16 cellular contexts compared by ENCODE assay signal in the genomic region with DNA sequence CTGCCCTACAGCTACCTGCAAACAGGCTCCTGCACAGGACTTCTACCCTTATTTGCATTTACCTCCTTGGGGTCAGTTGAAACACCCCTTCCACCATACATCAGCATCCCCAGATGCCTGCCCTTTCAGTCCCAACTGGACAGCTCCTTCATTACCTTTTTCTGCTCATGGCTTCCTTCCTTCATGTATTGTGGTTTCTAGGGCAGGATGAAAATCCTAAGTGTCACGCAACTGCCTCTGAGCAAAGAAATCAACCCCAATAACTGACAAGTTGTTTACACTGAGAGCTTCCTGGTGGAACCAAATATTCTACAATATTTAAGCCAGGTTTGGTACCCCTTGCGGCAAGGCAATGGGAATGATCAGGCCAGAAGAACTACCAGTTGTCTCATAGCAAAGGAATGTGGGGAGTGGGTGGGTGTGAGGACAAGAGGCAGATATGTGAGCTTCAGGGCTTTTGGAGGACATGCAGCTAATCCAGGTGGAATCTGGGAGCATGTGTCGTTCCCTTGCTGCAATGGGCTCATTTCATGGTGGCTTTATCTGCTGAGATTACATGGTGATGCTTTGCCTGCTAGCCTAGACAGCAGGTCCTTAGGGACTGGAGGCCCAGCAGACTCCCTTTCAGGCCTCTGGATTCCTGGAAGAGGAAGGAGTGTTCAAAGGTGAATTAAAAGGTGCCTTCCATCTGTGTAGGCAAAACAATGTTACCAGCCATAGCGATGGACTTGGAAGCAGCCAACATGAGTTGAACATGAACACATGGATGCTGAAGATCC. TPM values are rescaled to one million over a fixed set of nuclear protein-coding genes. Genes with fewer than 3 reads are reported as not detected.
DNase-seq lines count a peak whose midpoint lies in the region; ATAC-seq and TF ChIP-seq lines count a peak whose summit lies in the region.
"Had no signal": no experiment of that assay in that cellular context is flagged by ENCODE, and none has a peak within 500 bp of the region (broad histone marks: within the 10 kb centered on the region; RNA-seq: fewer than 3 reads in every experiment).

No MANE protein-coding gene starts in this region.

- CTCF ChIA-PET in activated CD8-positive, alpha-beta T cell treated with anti-CD3 and anti-CD28 coated beads, Interleukin-2, amount 10 ng/mL, durations not matched to agents 7 days and 5 days (lab: Charles Lee): interaction anchor here (1.4 to 2.1 kb wide), 3 partner anchors 9 to 118 kb away, joined by 4 to 7 read pairs (median 6); no protein-coding TSS in a partner anchor
- CTCF ChIA-PET in activated CD8-positive, alpha-beta T cell treated with anti-CD3 and anti-CD28 coated beads for 36 hours (lab: Charles Lee): no interaction called here

- TF ChIP-seq CTCF in activated CD8-positive, alpha-beta T cell treated with anti-CD3 and anti-CD28 coated beads for 36 hours (IDR thresholded peaks at IDR 0.05): no peak
- TF ChIP-seq CTCF in endodermal cell (conservative IDR thresholded peaks at IDR 0.05) (no peak), smooth muscle cell (IDR thresholded peaks at IDR 0.05; ENCODE audit: borderline replicate concordance, insufficient read depth, poor library complexity, severe bottlenecking) (no peak)

- H3K27me3 Mint-ChIP-seq in activated CD8-positive, alpha-beta T cell treated with anti-CD3 and anti-CD28 coated beads, Interleukin-2, amount 10 ng/mL, durations not matched to agents 7 days and 5 days (ENCODE audit: low read depth): peaks cover 1% of the 10 kb centered on the region
- no peaks in the 10 kb centered on the region for H3K27me3 Mint-ChIP-seq in activated CD8-positive, alpha-beta T cell treated with anti-CD3 and anti-CD28 coated beads for 36 hours
- no peaks in the 10 kb centered on the region for H3K27me3 Mint-ChIP-seq in endodermal cell (ENCODE audit: insufficient read depth)
- H3K27me3 Mint-ChIP-seq in stimulated activated naive B cell treated with anti-CD40 and anti-IgM and Interleukin-4, amounts not matched to agents 10 μg/mL and 1 μg/mL and 100 μg/mL, for 72 hours: no peaks in the 10 kb centered on the region

- H3K4me3 Mint-ChIP-seq in activated CD8-positive, alpha-beta T cell treated with anti-CD3 and anti-CD28 coated beads, Interleukin-2, amount 10 ng/mL, durations not matched to agents 7 days and 5 days: no peak overlapping the region
- H3K4me3 Mint-ChIP-seq in activated CD8-positive, alpha-beta T cell treated with anti-CD3 and anti-CD28 coated beads for 36 hours: no peak overlapping the region
- no peak overlapping the region for H3K4me3 Mint-ChIP-seq in endodermal cell
- no peak overlapping the region for H3K4me3 Mint-ChIP-seq in stimulated activated naive B cell treated with anti-CD40 and anti-IgM and Interleukin-4, amounts not matched to agents 10 μg/mL and 1 μg/mL and 100 μg/mL, for 72 hours
- H3K4me3 Mint-ChIP-seq: neural crest cell had no signal

- H3K9me3 Mint-ChIP-seq in activated CD8-positive, alpha-beta T cell treated with anti-CD3 and anti-CD28 coated beads, Interleukin-2, amount 10 ng/mL, durations not matched to agents 7 days and 5 days (ENCODE audit: insufficient read depth): no peaks in the 10 kb centered on the region
- H3K9me3 Mint-ChIP-seq in activated CD8-positive, alpha-beta T cell treated with anti-CD3 and anti-CD28 coated beads for 36 hours: no peaks in the 10 kb centered on the region
- no peaks in the 10 kb centered on the region for H3K9me3 Mint-ChIP-seq in endodermal cell
- H3K9me3 Mint-ChIP-seq in stimulated activated naive B cell treated with anti-CD40 and anti-IgM and Interleukin-4, amounts not matched to agents 10 μg/mL and 1 μg/mL and 100 μg/mL, for 72 hours: no peaks in the 10 kb centered on the region
- H3K9me3 Mint-ChIP-seq: neural crest cell had no signal

- H3F3A ChIP-seq in smooth muscle cell (ENCODE audit: low read depth): no peaks in the 10 kb centered on the region

- H3K36me3 ChIP-seq in endodermal cell (ENCODE audit: control insufficient read depth, insufficient read depth, low read length): no peaks in the 10 kb centered on the region
- H3K36me3 ChIP-seq in smooth muscle cell (ENCODE audit: low read depth): no peaks in the 10 kb centered on the region
- H3K36me3 ChIP-seq: esophagus squamous epithelium, lower lobe of right lung had no signal

- peaks cover 5% of the 10 kb centered on the region for H4K20me1 ChIP-seq in smooth muscle cell (ENCODE audit: low read depth)

- intact Hi-C loops in activated CD8-positive, alpha-beta T cell treated with anti-CD3 and anti-CD28 coated beads for 36 hours (cut with micrococcal nuclease): no loop called here

- H3K27ac Mint-ChIP-seq in activated CD8-positive, alpha-beta T cell treated with anti-CD3 and anti-CD28 coated beads, Interleukin-2, amount 10 ng/mL, durations not matched to agents 7 days and 5 days: peak overlapping the region; percentile 23
- H3K27ac Mint-ChIP-seq in activated CD8-positive, alpha-beta T cell treated with anti-CD3 and anti-CD28 coated beads for 36 hours: no peak overlapping the region
- H3K27ac Mint-ChIP-seq in endodermal cell: peak overlapping the region; percentile 39
- H3K27ac Mint-ChIP-seq in stimulated activated naive B cell treated with anti-CD40 and anti-IgM and Interleukin-4, amounts not matched to agents 10 μg/mL and 1 μg/mL and 100 μg/mL, for 72 hours: no peak overlapping the region

- POLR2A ChIA-PET in activated CD8-positive, alpha-beta T cell treated with anti-CD3 and anti-CD28 coated beads, Interleukin-2, amount 10 ng/mL, durations not matched to agents 7 days and 5 days (lab: Charles Lee): interaction anchor here (0.9 to 1.5 kb wide), 2 partner anchors 9 to 16 kb away, joined by 3 to 8 read pairs; no protein-coding TSS in a partner anchor
- POLR2A ChIA-PET in activated CD8-positive, alpha-beta T cell treated with anti-CD3 and anti-CD28 coated beads for 36 hours (lab: Charles Lee): interaction anchor here (0.9 to 1.2 kb wide), 2 partner anchors 15 to 29 kb away, joined by 3 read pairs; no protein-coding TSS in a partner anchor

- H3K4me2 ChIP-seq in smooth muscle cell: peak overlapping the region; percentile 59

- H3K4me3 ChIP-seq in endodermal cell (ENCODE audit: low read length) (no peak overlapping the region), smooth muscle cell (no peak overlapping the region)
- H3K4me3 ChIP-seq: esophagus squamous epithelium, lower lobe of right lung, stomach had no signal

- H3K27me3 ChIP-seq in endodermal cell (ENCODE audit: control insufficient read depth, insufficient read depth, low read length, poor library complexity, severe bottlenecking): no peaks in the 10 kb centered on the region
- no peaks in the 10 kb centered on the region for H3K27me3 ChIP-seq in smooth muscle cell (ENCODE audit: low read depth)
- H3K27me3 ChIP-seq: esophagus squamous epithelium, stomach had no signal

- ATAC-seq in activated CD8-positive, alpha-beta T cell treated with anti-CD3 and anti-CD28 coated beads, Interleukin-2, amount 10 ng/mL, durations not matched to agents 7 days and 5 days: no peak
- ATAC-seq in activated CD8-positive, alpha-beta T cell treated with anti-CD3 and anti-CD28 coated beads for 36 hours: no peak
- ATAC-seq in stimulated activated naive B cell treated with anti-CD40 and anti-IgM and Interleukin-4, amounts not matched to agents 10 μg/mL and 1 μg/mL and 100 μg/mL, for 72 hours (replicated peaks): no peak

- H2AFZ ChIP-seq in smooth muscle cell (ENCODE audit: low read depth): no peak overlapping the region

- 89 to 95% methylated on average over 3 to 4 of the region's 4 CpGs for WGBS in endodermal cell (ENCODE audit: insufficient coverage in 1 of 2, insufficient read length in 1 of 2), 2 experiments
- 43% methylated on average over 4 of the region's 4 CpGs for WGBS in smooth muscle cell (ENCODE audit: low lambda C conversion rate)

- no peak overlapping the region for H3K27ac ChIP-seq in endodermal cell (ENCODE audit: low read depth, low read length)
- peak overlapping the region; percentile 38 for H3K27ac ChIP-seq in smooth muscle cell (ENCODE audit: low read depth)
- H3K27ac ChIP-seq: esophagus squamous epithelium, lower lobe of right lung, stomach had no signal

- no peaks in the 10 kb centered on the region for H3K79me2 ChIP-seq in smooth muscle cell (ENCODE audit: low read depth)

- H3K4me1 Mint-ChIP-seq in activated CD8-positive, alpha-beta T cell treated with anti-CD3 and anti-CD28 coated beads, Interleukin-2, amount 10 ng/mL, durations not matched to agents 7 days and 5 days (ENCODE audit: low read depth): peaks cover 42% of the 10 kb centered on the region
- peaks cover 6% of the 10 kb centered on the region for H3K4me1 Mint-ChIP-seq in activated CD8-positive, alpha-beta T cell treated with anti-CD3 and anti-CD28 coated beads for 36 hours (ENCODE audit: low read depth)
- peaks cover 9% of the 10 kb centered on the region for H3K4me1 Mint-ChIP-seq in endodermal cell
- peaks cover 4 to 23% of the 10 kb centered on the region in 2 donors for H3K4me1 Mint-ChIP-seq in stimulated activated naive B cell treated with anti-CD40 and anti-IgM and Interleukin-4, amounts not matched to agents 10 μg/mL and 1 μg/mL and 100 μg/mL, for 72 hours

- H3K4me1 ChIP-seq in endodermal cell (ENCODE audit: control insufficient read depth, insufficient read depth, low read length) (no peaks in the 10 kb centered on the region), smooth muscle cell (ENCODE audit: low read depth) (peaks cover 12% of the 10 kb centered on the region)
- H3K4me1 ChIP-seq: esophagus squamous epithelium had no signal

- H3K9me3 ChIP-seq in endodermal cell (ENCODE audit: control insufficient read depth, low read length) (no peaks in the 10 kb centered on the region), smooth muscle cell (replicated peaks; ENCODE audit: low read depth) (no peaks in the 10 kb centered on the region)
- H3K9me3 ChIP-seq: esophagus squamous epithelium, lower lobe of right lung, stomach had no signal

- DNase-seq in activated CD8-positive, alpha-beta T cell treated with anti-CD3 and anti-CD28 coated beads, Interleukin-2, amount 10 ng/mL, durations not matched to agents 7 days and 5 days: no peak
- DNase-seq in activated CD8-positive, alpha-beta T cell treated with anti-CD3 and anti-CD28 coated beads for 36 hours: no peak
- peak; percentile 71 for DNase-seq in M059J (ENCODE audit: low read depth)
- peak; percentile 66 for DNase-seq in endodermal cell
- DNase-seq in smooth muscle cell (lab: John Stamatoyannopoulos, UW; ENCODE audit: unreplicated experiment): no peak
- no peak for DNase-seq in stimulated activated naive B cell treated with anti-CD40 and anti-IgM and Interleukin-4, amounts not matched to agents 10 μg/mL and 1 μg/mL and 100 μg/mL, for 72 hours
- no peak for DNase-seq in NCI-H128 (lab: John Stamatoyannopoulos, UW; ENCODE audit: unreplicated experiment)
- DNase-seq in stimulated activated CD4-positive, alpha-beta T cell treated with anti-CD3 and anti-CD28 coated beads, Interleukin-15, amount 100 ng/mL, for 24 hours: no peak
- DNase-seq: activated CD4-positive, CD25-positive, alpha-beta regulatory T cell treated with anti-CD3 and anti-CD28 coated beads, Interleukin-2, amount 50 U/mL, for 72 hours; anterior cingulate cortex; dermis blood vessel endothelial cell; esophagus squamous epithelium; hypothalamus; lower lobe of right lung; stomach had no signal

- H3K36me3 Mint-ChIP-seq in activated CD8-positive, alpha-beta T cell treated with anti-CD3 and anti-CD28 coated beads, Interleukin-2, amount 10 ng/mL, durations not matched to agents 7 days and 5 days (ENCODE audit: low read depth): peaks cover 4% of the 10 kb centered on the region
- H3K36me3 Mint-ChIP-seq in activated CD8-positive, alpha-beta T cell treated with anti-CD3 and anti-CD28 coated beads for 36 hours (ENCODE audit: low read depth): no peaks in the 10 kb centered on the region
- peaks cover 5% of the 10 kb centered on the region for H3K36me3 Mint-ChIP-seq in endodermal cell (ENCODE audit: low read depth)
- peaks cover 0 to 7% of the 10 kb centered on the region in 2 donors for H3K36me3 Mint-ChIP-seq in stimulated activated naive B cell treated with anti-CD40 and anti-IgM and Interleukin-4, amounts not matched to agents 10 μg/mL and 1 μg/mL and 100 μg/mL, for 72 hours

- H3K9ac ChIP-seq in endodermal cell (ENCODE audit: extremely low read depth, low read length, poor library complexity, severe bottlenecking) (peak overlapping the region; percentile 31), smooth muscle cell (ENCODE audit: low read depth) (no peak overlapping the region)

RNA-seq across cellular contexts. Expression of gene PPCDC, which starts 34.9 kb away (rescaled TPM):
- 10 to 100 TPM; 27.3 to 29.1 TPM for total RNA-seq in activated CD8-positive, alpha-beta T cell treated with anti-CD3 and anti-CD28 coated beads, Interleukin-2, amount 10 ng/mL, durations not matched to agents 7 days and 5 days
- 10 to 100 TPM; 25.7 to 26.6 TPM for total RNA-seq in activated CD8-positive, alpha-beta T cell treated with anti-CD3 and anti-CD28 coated beads for 36 hours
- total RNA-seq in M059J (2014; rRNA removed; shearing (Covaris generic)): 15.9 and 25.6 TPM in 2 replicates
- total RNA-seq in endodermal cell (10 to 100 TPM; 15.9 to 24.5 TPM), smooth muscle cell (6.2 and 33.7 TPM in 2 replicates)
- 9.0 TPM for polyA plus RNA-seq in endodermal cell (2013, experiment 1 of 2)
- 8.2 TPM for polyA plus RNA-seq in endodermal cell (2013, experiment 2 of 2)
- polyA plus RNA-seq in smooth muscle cell: 7.8 and 11.9 TPM in 2 replicates

Comparison
In these comparisons a context has a peak if more than half of its experiments do, and no peak if none do; other contexts are left out.
1. H3K27ac Mint-ChIP-seq: peak in activated CD8-positive, alpha-beta T cell treated with anti-CD3 and anti-CD28 coated beads, Interleukin-2, amount 10 ng/mL, durations not matched to agents 7 days and 5 days (single experiment) and endodermal cell (single experiment); none in activated CD8-positive, alpha-beta T cell treated with anti-CD3 and anti-CD28 coated beads for 36 hours (single experiment) and stimulated activated naive B cell treated with anti-CD40 and anti-IgM and Interleukin-4, amounts not matched to agents 10 μg/mL and 1 μg/mL and 100 μg/mL, for 72 hours (single experiment).
2. DNase-seq: peak in M059J (single experiment) and endodermal cell (single experiment); none in activated CD8-positive, alpha-beta T cell treated with anti-CD3 and anti-CD28 coated beads, Interleukin-2, amount 10 ng/mL, durations not matched to agents 7 days and 5 days (single experiment), activated CD8-positive, alpha-beta T cell treated with anti-CD3 and anti-CD28 coated beads for 36 hours (single experiment), smooth muscle cell (single experiment), stimulated activated naive B cell treated with anti-CD40 and anti-IgM and Interleukin-4, amounts not matched to agents 10 μg/mL and 1 μg/mL and 100 μg/mL, for 72 hours (single experiment), NCI-H128 (single experiment) and stimulated activated CD4-positive, alpha-beta T cell treated with anti-CD3 and anti-CD28 coated beads, Interleukin-15, amount 100 ng/mL, for 24 hours (single experiment).